Comparison of ENCODE assay signal across 10 cellular contexts in the genomic region with DNA sequence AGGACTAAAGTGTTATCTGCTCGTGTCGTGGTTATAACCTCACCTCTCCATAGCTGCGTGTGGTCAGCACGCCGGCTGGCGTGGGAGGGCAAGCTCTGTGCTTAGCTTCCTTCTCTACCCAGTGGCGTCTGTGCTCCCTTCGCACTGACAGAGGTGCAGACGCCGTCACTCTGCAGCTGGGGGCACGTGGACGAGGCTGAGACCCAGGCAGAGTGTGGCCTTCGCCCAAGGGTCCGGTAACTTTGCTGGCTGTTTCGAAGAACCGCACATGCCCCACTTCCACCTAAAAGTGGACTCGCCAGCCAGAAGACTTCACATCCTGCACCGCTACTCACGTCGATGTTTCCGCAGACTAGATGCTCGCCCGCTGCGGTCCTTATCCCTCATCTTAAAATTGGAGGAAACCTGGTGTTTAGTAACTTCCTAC. TPM values are rescaled to one million over a fixed set of nuclear protein-coding genes. Genes with fewer than 3 reads are reported as not detected.
DNase-seq lines count a peak whose midpoint lies in the region; ATAC-seq and TF ChIP-seq lines count a peak whose summit lies in the region.
"Had no signal": no experiment of that assay in that cellular context is flagged by ENCODE, and none has a peak within 500 bp of the region (broad histone marks: within the 10 kb centered on the region; RNA-seq: fewer than 3 reads in every experiment).

No MANE protein-coding gene starts in this region.

- H3K4me3 ChIP-seq in coronary artery (no peak overlapping the region), muscle layer of duodenum (ENCODE audit: low read depth in 1 of 2, low read length in 2 of 2) (no peak overlapping the region), stomach smooth muscle (ENCODE audit: low read length in 2 of 2) (no peak overlapping the region), BE2C (ENCODE audit: low read depth, low read length) (no peak overlapping the region)
- H3K4me3 ChIP-seq: body of pancreas had no signal

- in situ Hi-C loops in GM13976 (cut with MboI; ENCODE audit: low sequenced_read_pairs, unreplicated experiment), result no loop called here

- H3K36me3 ChIP-seq in muscle layer of duodenum (ENCODE audit: control insufficient read depth in 1 of 2, insufficient read depth in 2 of 2, low read length in 2 of 2) (peaks cover 4 to 13% of the 10 kb centered on the region in 2 donors), stomach smooth muscle (ENCODE audit: control insufficient read depth in 2 of 2, insufficient read depth in 2 of 2, low read length in 2 of 2) (peaks cover 12 to 13% of the 10 kb centered on the region in 2 donors), BE2C (peaks cover 22% of the 10 kb centered on the region)

- no peak for TF ChIP-seq CTCF in coronary artery (IDR thresholded peaks at IDR 0.05)
- TF ChIP-seq CTCF in BE2C (IDR thresholded peaks at IDR 0.05; ENCODE audit: low read depth, low read length), result no peak
- no peak for TF ChIP-seq CTCF in GM13976 (IDR thresholded peaks at IDR 0.05; ENCODE audit: borderline replicate concordance, control extremely low read depth, extremely low read depth, insufficient read depth, missing control alignments)

- H3K27me3 ChIP-seq in muscle layer of duodenum (ENCODE audit: low read depth, low read length) (no peaks in the 10 kb centered on the region), stomach smooth muscle (ENCODE audit: control insufficient read depth in 1 of 2, insufficient read depth in 2 of 2, low read length in 2 of 2) (no peaks in the 10 kb centered on the region), BE2C (no peaks in the 10 kb centered on the region)
- H3K27me3 ChIP-seq: body of pancreas had no signal

- no peak overlapping the region for H3K9ac ChIP-seq in stomach smooth muscle (ENCODE audit: low read length in 2 of 2)

- no peak for ATAC-seq in HG03025 (IDR thresholded peaks at IDR 0.05; ENCODE audit: low FRiP score, unreplicated experiment)
- ATAC-seq: stimulated activated memory B cell treated with anti-CD40 and anti-IgM and Interleukin-4, amounts not matched to agents 10 μg/mL and 1 μg/mL and 100 μg/mL, for 72 hours had no signal

- H3K4me1 ChIP-seq in muscle layer of duodenum (ENCODE audit: control insufficient read depth in 1 of 2, insufficient read depth in 2 of 2, low read length in 2 of 2) (peaks cover 4 to 6% of the 10 kb centered on the region in 2 donors), stomach smooth muscle (ENCODE audit: control insufficient read depth, insufficient read depth, low read length) (peaks cover 3% of the 10 kb centered on the region), BE2C (no peaks in the 10 kb centered on the region; the same call in 1 of the 2 replicates)
- H3K4me1 ChIP-seq: body of pancreas had no signal

- H3K27ac ChIP-seq in coronary artery (peak overlapping the region; percentile 48 to 52), muscle layer of duodenum (ENCODE audit: low read length) (peak overlapping the region; percentile 61), stomach smooth muscle (ENCODE audit: low read length) (peak overlapping the region; percentile 31)
- H3K27ac ChIP-seq: body of pancreas had no signal

- H3K9me3 ChIP-seq in muscle layer of duodenum (ENCODE audit: control insufficient read depth in 1 of 2, low read length in 2 of 2) (no peaks in the 10 kb centered on the region), stomach smooth muscle (ENCODE audit: control insufficient read depth in 2 of 2, low read length in 2 of 2) (no peaks in the 10 kb centered on the region), BE2C (no peaks in the 10 kb centered on the region)
- H3K9me3 ChIP-seq: body of pancreas had no signal

- DNase-seq in OCI-M1 (lab: John Stamatoyannopoulos, UW) (peak; percentile 12), coronary artery (ENCODE audit: low spot score) (no peak), BE2C (no peak), GM13976 (ENCODE audit: low spot score) (no peak)
- DNase-seq in stimulated activated CD4-positive, alpha-beta T cell treated with anti-CD3 and anti-CD28 coated beads, Interleukin-12 subunit alpha, Interleukin-12 subunit beta, amount 100 ng/mL, for 4 hours, result no peak

RNA-seq across cellular contexts. Expression of gene DYNC1H1, which starts 35.9 kb away (rescaled TPM):
- polyA plus RNA-seq in BE2C (2012; ENCODE audit: insufficient read depth, insufficient read length, low read depth), result 459 TPM
